1 cellular context compared by ENCODE assay signal in genomic region chr10:75600833-75601232, GRCh38.
TF ChIP-seq lines count a peak whose summit lies in the region.

No MANE protein-coding gene starts in this region.

TF ChIP-seq in HepG2, 621 proteins besides CTCF, POLR2A, EP300 and RAD21 (continued from another document and continues in another):
- TF ChIP-seq TFE3 (CRISPR knock-in tag; IDR thresholded peaks at IDR 0.05) (peak; percentile 59; the same call in 1 of the 2 replicates), RXRB (CRISPR knock-in tag; IDR thresholded peaks at IDR 0.05; ENCODE audit: borderline replicate concordance) (peak; percentile 56; the same call in 1 of the 2 replicates), RARA (CRISPR knock-in tag; IDR thresholded peaks at IDR 0.05) (peak; percentile 86), ZNF3 (CRISPR knock-in tag; IDR thresholded peaks at IDR 0.05) (no peak), DNMT1 (CRISPR knock-in tag; IDR thresholded peaks at IDR 0.05) (no peak), SOX5 (CRISPR knock-in tag; IDR thresholded peaks at IDR 0.05; ENCODE audit: borderline replicate concordance) (peak; percentile 25; the same call in 1 of the 2 replicates), MXD3 (CRISPR knock-in tag; IDR thresholded peaks at IDR 0.05) (no peak), RFX5 (IDR thresholded peaks at IDR 0.05; ENCODE audit: low read depth, low read length) (no peak), TRIM24 (CRISPR knock-in tag; IDR thresholded peaks at IDR 0.05) (no peak), NR2F2 (IDR thresholded peaks at IDR 0.05; ENCODE audit: borderline replicate concordance, low read depth) (peak; percentile 84), EZH2 (conservative IDR thresholded peaks at IDR 0.05; ENCODE audit: low read depth, low read length) (no peak), ZNF562 (CRISPR knock-in tag; IDR thresholded peaks at IDR 0.05; ENCODE audit: borderline replicate concordance) (no peak), ZNF746 (CRISPR knock-in tag; IDR thresholded peaks at IDR 0.05) (no peak), PAXIP1 (CRISPR knock-in tag; conservative IDR thresholded peaks at IDR 0.05) (peak; percentile 47), RAD51 (IDR thresholded peaks at IDR 0.05; ENCODE audit: borderline replicate concordance) (no peak), MTA3 (CRISPR knock-in tag; IDR thresholded peaks at IDR 0.05) (no peak), ZNF891 (CRISPR knock-in tag; IDR thresholded peaks at IDR 0.05) (no peak), MZF1 (CRISPR knock-in tag; IDR thresholded peaks at IDR 0.05; ENCODE audit: borderline replicate concordance) (no peak), SALL1 (CRISPR knock-in tag; IDR thresholded peaks at IDR 0.05) (no peak; the same call in 1 of the 2 replicates), SRSF1 (optimal IDR thresholded peaks at IDR 0.05; ENCODE audit: low read depth, low read length) (no peak), ZSCAN22 (CRISPR knock-in tag; IDR thresholded peaks at IDR 0.05) (no peak), ZNF780A (CRISPR knock-in tag; IDR thresholded peaks at IDR 0.05) (no peak), HDAC2 (CRISPR knock-in tag; IDR thresholded peaks at IDR 0.05) (0 out of 2 replicates have a peak, but pooled peaks have one; percentile 39), ZNF781 (CRISPR knock-in tag; IDR thresholded peaks at IDR 0.05; ENCODE audit: borderline replicate concordance, not compliant biosample characterization) (no peak), ARID5B (CRISPR knock-in tag; IDR thresholded peaks at IDR 0.05) (peak; percentile 70), ZNF850 (CRISPR knock-in tag; conservative IDR thresholded peaks at IDR 0.05) (no peak), TERF1 (CRISPR knock-in tag; IDR thresholded peaks at IDR 0.05) (no peak), SIX1 (CRISPR knock-in tag; IDR thresholded peaks at IDR 0.05; ENCODE audit: borderline replicate concordance) (no peak), ZFYVE20 (CRISPR knock-in tag; IDR thresholded peaks at IDR 0.05; ENCODE audit: borderline replicate concordance, low read depth) (no peak), FOXP4 (CRISPR knock-in tag; IDR thresholded peaks at IDR 0.05) (no peak), MED1 (CRISPR knock-in tag; IDR thresholded peaks at IDR 0.05) (peak; percentile 43; the same call in 1 of the 2 replicates), ZFP90 (CRISPR knock-in tag; IDR thresholded peaks at IDR 0.05; ENCODE audit: borderline replicate concordance) (no peak), MIXL1 (CRISPR knock-in tag; IDR thresholded peaks at IDR 0.05) (peak; percentile 70; the same call in 1 of the 2 replicates), NFRKB (IDR thresholded peaks at IDR 0.05) (no peak), EED (CRISPR knock-in tag; IDR thresholded peaks at IDR 0.05) (no peak), FOXO1 (CRISPR knock-in tag; IDR thresholded peaks at IDR 0.05) (peak; percentile 50; the same call in 1 of the 2 replicates), ZNF557 (CRISPR knock-in tag; IDR thresholded peaks at IDR 0.05) (no peak), CREM (IDR thresholded peaks at IDR 0.05) (no peak), CREM (CRISPR knock-in tag; IDR thresholded peaks at IDR 0.05) (no peak), FOXJ3 (CRISPR knock-in tag; IDR thresholded peaks at IDR 0.05; ENCODE audit: borderline replicate concordance) (peak; percentile 38; the same call in 1 of the 2 replicates), ZNF446 (CRISPR knock-in tag; IDR thresholded peaks at IDR 0.05) (no peak), ZNF225 (CRISPR knock-in tag; IDR thresholded peaks at IDR 0.05) (no peak), PITX1 (CRISPR knock-in tag; IDR thresholded peaks at IDR 0.05) (0 out of 2 replicates have a peak, but pooled peaks have one; percentile 42), SOX13 (IDR thresholded peaks at IDR 0.05) (no peak), SOX13 (CRISPR knock-in tag; conservative IDR thresholded peaks at IDR 0.05 in 1 of 2, IDR thresholded peaks at IDR 0.05 in 1 of 2) (peak in 1 of 2 experiments; percentile 56; a peak in 1 of 4 replicates), GPN1 (CRISPR knock-in tag; IDR thresholded peaks at IDR 0.05; ENCODE audit: borderline replicate concordance) (no peak), TEAD3 (CRISPR knock-in tag; optimal IDR thresholded peaks at IDR 0.05; ENCODE audit: borderline replicate concordance) (peak; percentile 12), GFI1 (CRISPR knock-in tag; IDR thresholded peaks at IDR 0.05; ENCODE audit: borderline replicate concordance) (peak; percentile 57; the same call in 1 of the 2 replicates), FOXK1 (CRISPR knock-in tag; IDR thresholded peaks at IDR 0.05; ENCODE audit: borderline replicate concordance, low read depth) (peak; percentile 66; the same call in 1 of the 2 replicates), NR2F1 (CRISPR knock-in tag; IDR thresholded peaks at IDR 0.05) (peak; percentile 19 to 70; a peak in 2 of 4 replicates), ZNF503 (CRISPR knock-in tag; IDR thresholded peaks at IDR 0.05) (0 out of 2 replicates have a peak, but pooled peaks have one; percentile 24), SP5 (CRISPR knock-in tag; IDR thresholded peaks at IDR 0.05; ENCODE audit: borderline replicate concordance, low read depth) (0 out of 2 replicates have a peak, but pooled peaks have one; percentile 15), ZNF772 (CRISPR knock-in tag; IDR thresholded peaks at IDR 0.05) (no peak), NCOA2 (CRISPR knock-in tag; IDR thresholded peaks at IDR 0.05) (peak; percentile 57), ZUFSP (CRISPR knock-in tag; IDR thresholded peaks at IDR 0.05; ENCODE audit: borderline replicate concordance) (no peak)
